Comparison of ENCODE assay signal across 17 cellular contexts in the genomic region with DNA sequence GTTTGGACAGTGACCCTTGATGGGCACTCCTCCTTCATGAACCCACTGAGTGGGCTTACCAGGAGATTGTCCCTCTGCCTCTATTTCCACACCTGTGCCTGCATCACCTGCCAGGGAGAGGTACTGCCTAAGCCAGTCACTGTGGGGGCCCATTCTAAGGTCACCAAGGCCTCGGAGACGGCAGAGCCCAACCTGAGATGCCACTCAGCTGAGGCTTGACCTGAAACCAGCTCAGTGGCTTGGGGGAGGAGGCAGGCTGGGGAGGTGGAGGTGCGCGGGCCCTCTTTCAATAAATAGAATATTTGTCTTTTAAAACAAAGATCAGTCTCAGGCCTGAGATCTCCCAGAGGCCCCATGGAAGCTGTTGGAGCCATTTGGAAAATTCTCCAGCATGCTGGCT.
A peak's percentile ranks its signal among the peaks of the same experiment; 100 is the strongest.
DNase-seq lines count a peak whose midpoint lies in the region; ATAC-seq lines count a peak whose summit lies in the region.
"Had no signal": no experiment of that assay in that cellular context is flagged by ENCODE, and none has a peak within 500 bp of the region (broad histone marks: within the 10 kb centered on the region; RNA-seq: fewer than 3 reads in every experiment).

No MANE protein-coding gene starts in this region.

- H3K36me3 ChIP-seq in SJCRH30: no peaks in the 10 kb centered on the region
- H3K36me3 ChIP-seq: BLaER1 treated with 17β-estradiol and CSF1 and Interleukin-3, amounts not matched to agents 10 nM and 100 nM; HAP-1 had no signal

- H3K27ac ChIP-seq in SJCRH30 (peak overlapping the region; percentile 42), caudate nucleus (ENCODE audit: low read depth, low read length) (peak overlapping the region; percentile 75), temporal lobe (ENCODE audit: low read depth, low read length) (peak overlapping the region; percentile 98)
- H3K27ac ChIP-seq: BLaER1 treated with 17β-estradiol and CSF1 and Interleukin-3, amounts not matched to agents 10 nM and 100 nM; GM23248 had no signal

- DNase-seq in SJCRH30 (no peak), caudate nucleus (lab: John Stamatoyannopoulos, UW) (no peak), mesenteric fat pad (ENCODE audit: low spot score) (peak; percentile 69), Ammon's horn (ENCODE audit: low spot score) (no peak)
- DNase-seq: 8988T; CD8-positive, alpha-beta T cell; COR-L47; DND-41; EL; GM23248 had no signal

- H3K4me1 ChIP-seq in SJCRH30: peaks cover 11% of the 10 kb centered on the region; the same call in 1 of the 2 replicates
- H3K4me1 ChIP-seq: BLaER1 treated with 17β-estradiol and CSF1 and Interleukin-3, amounts not matched to agents 10 nM and 100 nM; HAP-1 had no signal

- ATAC-seq in GM19455 (IDR thresholded peaks at IDR 0.05; ENCODE audit: unreplicated experiment) (no peak), GM18873 (IDR thresholded peaks at IDR 0.05; ENCODE audit: low FRiP score, unreplicated experiment) (no peak)
- ATAC-seq: CD8-positive, alpha-beta T cell; GM12878; HepG2 had no signal

- no peaks in the 10 kb centered on the region for H3K27me3 ChIP-seq in SJCRH30
- H3K27me3 ChIP-seq: BLaER1 treated with 17β-estradiol and CSF1 and Interleukin-3, amounts not matched to agents 10 nM and 100 nM had no signal

- no peak overlapping the region for H3K4me3 ChIP-seq in SJCRH30
- H3K4me3 ChIP-seq: BLaER1 treated with 17β-estradiol and CSF1 and Interleukin-3, amounts not matched to agents 10 nM and 100 nM; GM12878; GM23248; HAP-1 had no signal

- H3K9me3 ChIP-seq in SJCRH30 (replicated peaks): no peaks in the 10 kb centered on the region
- H3K9me3 ChIP-seq: HAP-1 had no signal

Comparison
In these comparisons a context has a peak if more than half of its experiments do, and no peak if none do; other contexts are left out.
1. H3K27ac ChIP-seq: peak in every context shown above with its lines; median percentile 98 in temporal lobe; 75 in caudate nucleus; 42 in SJCRH30.